1 cellular context compared by ENCODE assay signal in genomic region chr2:20562540-20563225, GRCh38.
TF ChIP-seq lines count a peak whose summit lies in the region.

No MANE protein-coding gene starts in this region.

TF ChIP-seq in HepG2, 621 proteins besides CTCF, POLR2A, EP300 and RAD21 (continued from another document and continues in another):
- TF ChIP-seq ZNF646 (CRISPR knock-in tag; IDR thresholded peaks at IDR 0.05) (no peak), ZNF780A (CRISPR knock-in tag; IDR thresholded peaks at IDR 0.05) (no peak), ZFP37 (CRISPR knock-in tag; IDR thresholded peaks at IDR 0.05; ENCODE audit: borderline replicate concordance) (no peak), RFXAP (CRISPR knock-in tag; IDR thresholded peaks at IDR 0.05; ENCODE audit: borderline replicate concordance) (no peak), ZBTB25 (CRISPR knock-in tag; IDR thresholded peaks at IDR 0.05) (no peak), POLR2G (IDR thresholded peaks at IDR 0.05; ENCODE audit: low read depth, low read length) (no peak), STAG1 (CRISPR knock-in tag; IDR thresholded peaks at IDR 0.05) (peak; percentile 44; the same call in 1 of the 2 replicates), BCL6 (CRISPR knock-in tag; IDR thresholded peaks at IDR 0.05) (no peak), NFKB2 (CRISPR knock-in tag; IDR thresholded peaks at IDR 0.05; ENCODE audit: borderline replicate concordance) (no peak), NFATC3 (CRISPR knock-in tag; IDR thresholded peaks at IDR 0.05) (0 out of 2 replicates have a peak, but pooled peaks have one; percentile 57), POGK (CRISPR knock-in tag; conservative IDR thresholded peaks at IDR 0.05) (no peak), ZFX (CRISPR knock-in tag; IDR thresholded peaks at IDR 0.05; ENCODE audit: low read depth) (no peak), ZNF432 (CRISPR knock-in tag; IDR thresholded peaks at IDR 0.05; ENCODE audit: borderline replicate concordance) (no peak), ZNF687 (CRISPR knock-in tag; IDR thresholded peaks at IDR 0.05) (peak; percentile 30; the same call in 1 of the 2 replicates), CCDC6 (CRISPR knock-in tag; IDR thresholded peaks at IDR 0.05) (no peak), CREM (IDR thresholded peaks at IDR 0.05) (no peak), CREM (CRISPR knock-in tag; IDR thresholded peaks at IDR 0.05) (no peak), ZSCAN31 (CRISPR knock-in tag; IDR thresholded peaks at IDR 0.05; ENCODE audit: low read depth) (no peak), ZNF317 (CRISPR knock-in tag; IDR thresholded peaks at IDR 0.05) (no peak), ZNF567 (CRISPR knock-in tag; IDR thresholded peaks at IDR 0.05; ENCODE audit: borderline replicate concordance) (no peak), SETDB1 (CRISPR knock-in tag; IDR thresholded peaks at IDR 0.05; ENCODE audit: borderline replicate concordance) (no peak), SNAPC5 (CRISPR knock-in tag; IDR thresholded peaks at IDR 0.05; ENCODE audit: borderline replicate concordance) (no peak), ZNF546 (CRISPR knock-in tag; conservative IDR thresholded peaks at IDR 0.05) (no peak), ZHX1 (CRISPR knock-in tag; IDR thresholded peaks at IDR 0.05; ENCODE audit: low read depth) (no peak), TGIF2 (CRISPR knock-in tag; IDR thresholded peaks at IDR 0.05) (0 out of 2 replicates have a peak, but pooled peaks have one; percentile 40), ZBTB26 (CRISPR knock-in tag; IDR thresholded peaks at IDR 0.05; ENCODE audit: borderline replicate concordance) (no peak), RBM39 (IDR thresholded peaks at IDR 0.05; ENCODE audit: low read depth, low read length, poor library complexity, severe bottlenecking) (no peak), ZNF678 (CRISPR knock-in tag; IDR thresholded peaks at IDR 0.05) (no peak), CENPBD1 (CRISPR knock-in tag; IDR thresholded peaks at IDR 0.05; ENCODE audit: borderline replicate concordance, low read depth) (no peak), KLF13 (CRISPR knock-in tag; IDR thresholded peaks at IDR 0.05) (no peak), XRCC5 (optimal IDR thresholded peaks at IDR 0.05; ENCODE audit: low read length) (peak; percentile 32), RNF2 (conservative IDR thresholded peaks at IDR 0.05; ENCODE audit: low read depth) (no peak), SMC3 (IDR thresholded peaks at IDR 0.05; ENCODE audit: low read length) (peak; percentile 65), ZBTB38 (CRISPR knock-in tag; IDR thresholded peaks at IDR 0.05) (peak; percentile 37; the same call in 1 of the 2 replicates), E2F5 (CRISPR knock-in tag; conservative IDR thresholded peaks at IDR 0.05) (no peak), ZNF577 (CRISPR knock-in tag; IDR thresholded peaks at IDR 0.05; ENCODE audit: borderline replicate concordance, low read depth) (no peak), ZNF800 (CRISPR knock-in tag; IDR thresholded peaks at IDR 0.05) (no peak), MED1 (CRISPR knock-in tag; IDR thresholded peaks at IDR 0.05) (no peak)
